Comparison of ENCODE assay signal across 8 cellular contexts in the genomic region with DNA sequence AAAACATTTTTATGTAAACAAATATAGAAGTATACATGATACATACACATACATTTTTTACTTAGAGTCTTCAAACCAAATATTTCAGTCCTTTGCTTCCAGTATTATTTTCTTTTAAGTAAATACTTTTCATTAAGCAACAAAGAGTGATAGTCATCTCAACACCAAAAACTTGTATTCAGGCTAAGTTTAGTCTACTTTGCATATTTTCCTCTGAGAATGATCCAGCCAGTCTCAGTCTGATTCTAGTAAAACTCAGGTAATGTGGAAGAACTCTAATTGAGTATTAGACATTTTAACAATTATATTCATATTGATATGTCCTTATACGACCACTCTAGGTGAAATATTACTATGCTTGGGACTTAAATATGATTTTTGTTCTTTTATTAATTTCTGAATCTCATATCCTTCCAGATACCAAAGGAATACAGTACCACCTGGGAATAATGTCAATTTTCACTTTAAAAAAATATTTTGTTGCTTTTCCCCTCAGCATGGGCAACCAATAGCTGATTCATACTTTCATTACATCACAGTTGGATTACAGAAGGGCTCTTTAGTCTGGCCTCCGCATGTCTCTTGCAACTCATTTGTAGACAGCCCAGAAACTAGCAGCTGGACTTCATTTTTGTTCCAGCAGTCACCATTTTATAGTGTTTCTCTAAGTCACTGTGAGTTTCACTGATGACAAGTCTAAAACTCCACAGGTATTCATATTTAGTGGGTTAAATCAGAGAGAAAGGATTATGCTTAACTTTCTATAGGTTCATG.
A peak's percentile ranks its signal among the peaks of the same experiment; 100 is the strongest.
DNase-seq lines count a peak whose midpoint lies in the region; ATAC-seq and TF ChIP-seq lines count a peak whose summit lies in the region.
"Had no signal": no experiment of that assay in that cellular context is flagged by ENCODE, and none has a peak within 500 bp of the region (broad histone marks: within the 10 kb centered on the region; RNA-seq: fewer than 3 reads in every experiment).

No MANE protein-coding gene starts in this region.

- no peaks in the 10 kb centered on the region for H3K9me3 Mint-ChIP-seq in T-helper 2 cell treated with Interferon-gamma antibody and Interleukin-4, amounts not matched to agents 5 μg/mL and 100 μg/mL, for 36 hours

- H3K36me3 ChIP-seq in suprapubic skin = no peaks in the 10 kb centered on the region

- no peak overlapping the region for H3K4me3 Mint-ChIP-seq in T-helper 2 cell treated with Interferon-gamma antibody and Interleukin-4, amounts not matched to agents 5 μg/mL and 100 μg/mL, for 36 hours

- H3K36me3 Mint-ChIP-seq in T-helper 2 cell treated with Interferon-gamma antibody and Interleukin-4, amounts not matched to agents 5 μg/mL and 100 μg/mL, for 36 hours (ENCODE audit: low read depth) = no peaks in the 10 kb centered on the region

- H3K4me3 ChIP-seq in fibroblast of mammary gland (ENCODE audit: control insufficient read depth, low read depth, low read length) (no peak overlapping the region), suprapubic skin (peak overlapping the region; percentile 39)

- 64% methylated on average over 2 of the region's 2 CpGs for WGBS in suprapubic skin

- H3K27ac Mint-ChIP-seq in T-helper 2 cell treated with Interferon-gamma antibody and Interleukin-4, amounts not matched to agents 5 μg/mL and 100 μg/mL, for 36 hours = no peak overlapping the region

- no peaks in the 10 kb centered on the region for H3K27me3 Mint-ChIP-seq in T-helper 2 cell treated with Interferon-gamma antibody and Interleukin-4, amounts not matched to agents 5 μg/mL and 100 μg/mL, for 36 hours (ENCODE audit: low read depth)

- peak in 1 of 2 donors; percentile 36 for TF ChIP-seq POLR2A in suprapubic skin (IDR thresholded peaks at IDR 0.05)

- no peaks in the 10 kb centered on the region for H3K9me3 ChIP-seq in suprapubic skin

- TF ChIP-seq CTCF in fibroblast of mammary gland (conservative IDR thresholded peaks at IDR 0.05; ENCODE audit: control insufficient read depth, insufficient read depth, low read depth, low read length) (no peak), suprapubic skin (IDR thresholded peaks at IDR 0.05) (no peak)

- H3K27ac ChIP-seq in suprapubic skin = peak overlapping the region; percentile 11
- H3K27ac ChIP-seq: VCaP had no signal

- peaks cover 6% of the 10 kb centered on the region for H3K4me1 ChIP-seq in suprapubic skin

- no peaks in the 10 kb centered on the region for H3K27me3 ChIP-seq in suprapubic skin

- DNase-seq in fibroblast of mammary gland (ENCODE audit: low read depth) = peak; percentile 86
- no peak for DNase-seq in suprapubic skin (ENCODE audit: low spot score in 2 of 2)
- no peak for DNase-seq in RPMI8226
- no peak for DNase-seq in T-helper 2 cell treated with Interferon-gamma antibody and Interleukin-4, amounts not matched to agents 5 μg/mL and 100 μg/mL, for 36 hours (ENCODE audit: low spot score)
- DNase-seq in SKM-1 (lab: John Stamatoyannopoulos, UW; ENCODE audit: unreplicated experiment) = no peak

- ATAC-seq in GM19023 (IDR thresholded peaks at IDR 0.05; ENCODE audit: unreplicated experiment) (peak; percentile 63), HG02973 (IDR thresholded peaks at IDR 0.05; ENCODE audit: unreplicated experiment) (peak; percentile 93)

- H3K4me1 Mint-ChIP-seq in T-helper 2 cell treated with Interferon-gamma antibody and Interleukin-4, amounts not matched to agents 5 μg/mL and 100 μg/mL, for 36 hours (ENCODE audit: low read depth) = no peaks in the 10 kb centered on the region

- TF ChIP-seq EP300 in suprapubic skin (IDR thresholded peaks at IDR 0.05) = no peak
